ENCODE assay signal across 1 cellular context in genomic region chr4:77780762-77781161, GRCh38.
TF ChIP-seq lines count a peak whose summit lies in the region.

No MANE protein-coding gene starts in this region.

TF ChIP-seq in HEK293, 187 proteins besides CTCF, POLR2A, EP300 and RAD21:
- 0 out of 2 replicates have a peak, but pooled peaks have one; percentile 43 for TF ChIP-seq ZNF121 (tag by site-specific recombination; IDR thresholded peaks at IDR 0.05)
